In the genomic region with DNA sequence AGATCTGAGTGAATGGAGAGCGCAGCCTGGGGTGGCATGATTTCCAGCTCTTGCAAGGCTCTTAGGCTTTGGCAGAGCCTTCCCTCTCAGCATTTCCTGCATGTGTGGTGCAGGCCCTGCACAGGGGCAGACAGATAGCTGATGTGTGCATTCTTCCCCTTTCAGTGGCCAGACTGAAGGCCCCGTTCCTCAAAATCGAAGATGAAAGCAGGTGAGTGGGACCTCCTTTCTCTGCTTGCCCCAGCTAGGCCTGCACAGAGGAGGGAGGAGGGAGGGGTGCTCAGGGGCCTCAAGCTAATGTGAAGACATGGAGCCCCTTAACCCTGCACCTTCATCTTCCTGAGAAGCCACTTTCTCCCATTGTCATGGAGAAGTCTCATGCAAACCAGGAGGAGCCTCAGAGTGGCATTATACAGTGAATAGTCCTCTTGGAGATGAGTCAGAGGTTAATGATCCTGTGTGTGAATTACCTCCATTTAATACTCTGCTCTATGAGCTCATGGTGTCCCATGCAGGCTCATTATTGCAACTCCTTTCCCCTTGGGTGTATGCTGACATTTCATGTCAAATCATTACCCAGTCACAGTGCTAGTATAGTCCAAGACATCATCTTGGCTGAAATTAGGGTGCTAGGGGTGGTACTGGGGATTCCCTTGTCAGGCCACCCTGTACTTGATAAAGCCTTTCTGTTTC, we compare ENCODE assay signal across 14 cellular contexts. TPM values are rescaled to one million over a fixed set of nuclear protein-coding genes. Genes with fewer than 3 reads are reported as not detected.
DNase-seq lines count a peak whose midpoint lies in the region; ATAC-seq and TF ChIP-seq lines count a peak whose summit lies in the region.
"Had no signal": no experiment of that assay in that cellular context is flagged by ENCODE, and none has a peak within 500 bp of the region (broad histone marks: within the 10 kb centered on the region; RNA-seq: fewer than 3 reads in every experiment).

No MANE protein-coding gene starts in this region.

- no peak for TF ChIP-seq POLR2A in sigmoid colon (IDR thresholded peaks at IDR 0.05)

- POLR2A ChIA-PET in HEK293 (lab: Yijun Ruan, JAX), result interaction anchor here (1.0 kb wide), 1 partner anchor 30 kb away, joined by 3 read pairs; a partner anchor contains a TSS

- no peak for TF ChIP-seq EP300 in sigmoid colon (IDR thresholded peaks at IDR 0.05)

- no peaks in the 10 kb centered on the region for H3K9me3 ChIP-seq in HEK293 (ENCODE audit: control insufficient read depth, insufficient read depth, low read depth, low read length)
- H3K9me3 ChIP-seq in sigmoid colon, result no peaks in the 10 kb centered on the region
- H3K9me3 ChIP-seq in upper lobe of right lung, result no peaks in the 10 kb centered on the region
- H3K9me3 ChIP-seq: suprapubic skin had no signal

- WGBS in sigmoid colon, 2 donors, result 84 to 96% methylated on average over 3 of the region's 3 CpGs

- H3K27me3 ChIP-seq in sigmoid colon (no peaks in the 10 kb centered on the region), upper lobe of right lung (no peaks in the 10 kb centered on the region)
- H3K27me3 ChIP-seq: suprapubic skin had no signal

- no peak overlapping the region for H3K27ac ChIP-seq in HEK293 (ENCODE audit: extremely low read depth, low read depth, low read length)
- H3K27ac ChIP-seq in sigmoid colon, result no peak overlapping the region
- H3K27ac ChIP-seq in upper lobe of right lung, result no peak overlapping the region
- H3K27ac ChIP-seq: C4-2B, suprapubic skin had no signal

- DNase-seq in GM10266 (ENCODE audit: extremely low spot score) (peak; percentile 55), amniotic epithelial cell (ENCODE audit: low read depth) (peak; percentile 2), kidney tubule cell (ENCODE audit: low spot score) (peak; percentile 82), sigmoid colon (no peak), hippocampal formation (lab: John Stamatoyannopoulos, UW) (no peak), upper lobe of right lung (no peak)
- DNase-seq: activated naive CD4-positive, alpha-beta T cell treated with anti-CD3 and anti-CD28 coated beads, Interleukin-2, amount 50 U/mL, for 16 hours; GDM1; kidney; NCI-H1092 treated with DMSO at 0.1 percent for 48 hours had no signal

- CTCF ChIA-PET in HEK293 (lab: Yijun Ruan, JAX), result no interaction called here

- H3K4me1 ChIP-seq in HEK293 (ENCODE audit: control insufficient read depth, insufficient read depth, low read length) (no peaks in the 10 kb centered on the region), sigmoid colon (no peaks in the 10 kb centered on the region), upper lobe of right lung (no peaks in the 10 kb centered on the region)
- H3K4me1 ChIP-seq: suprapubic skin had no signal

- H3K36me3 ChIP-seq in HEK293 (ENCODE audit: control insufficient read depth in 2 of 2, insufficient read depth in 1 of 2, low read length in 2 of 2), result peaks cover 17 to 88% of the 10 kb centered on the region in 2 experiments
- peaks cover 0 to 19% (median 0%) of the 10 kb centered on the region in 4 donors for H3K36me3 ChIP-seq in sigmoid colon
- no peaks in the 10 kb centered on the region for H3K36me3 ChIP-seq in upper lobe of right lung

- intact Hi-C loops in sigmoid colon (cut with DNase I) (no loop called here), upper lobe of right lung (cut with DNase I) (no loop called here)

- H3K4me3 ChIP-seq in HEK293 (ENCODE audit: low read depth, low read length) (no peak overlapping the region), sigmoid colon (no peak overlapping the region), upper lobe of right lung (no peak overlapping the region)
- H3K4me3 ChIP-seq: suprapubic skin had no signal

- no peak for TF ChIP-seq CTCF in GM10266 (IDR thresholded peaks at IDR 0.05; ENCODE audit: control insufficient read depth, insufficient read depth, low read depth, missing control alignments)
- TF ChIP-seq CTCF in HEK293 (tag by site-specific recombination; IDR thresholded peaks at IDR 0.05), result no peak
- no peak for TF ChIP-seq CTCF in sigmoid colon (IDR thresholded peaks at IDR 0.05)
- no peak for TF ChIP-seq CTCF in upper lobe of right lung (IDR thresholded peaks at IDR 0.05)

- ATAC-seq in upper lobe of right lung (no peak), GM19328 (IDR thresholded peaks at IDR 0.05; ENCODE audit: unreplicated experiment) (no peak)

TF ChIP-seq in HEK293, 187 proteins besides CTCF, POLR2A, EP300 and RAD21:
- TF ChIP-seq PRDM1 (tag by site-specific recombination; IDR thresholded peaks at IDR 0.05), result peak; percentile 9; the same call in 1 of the 2 replicates
- TF ChIP-seq SP7 (tag by site-specific recombination; IDR thresholded peaks at IDR 0.05), result peak; percentile 47; the same call in 1 of the 2 replicates
- TF ChIP-seq ZNF16 (tag by site-specific recombination; IDR thresholded peaks at IDR 0.05; ENCODE audit: low read depth), result no peak
- no peak for TF ChIP-seq ZNF785 (tag by site-specific recombination; IDR thresholded peaks at IDR 0.05)
- TF ChIP-seq ZBTB17 (tag by site-specific recombination; IDR thresholded peaks at IDR 0.05), result 0 out of 2 replicates have a peak, but pooled peaks have one; percentile 24
- TF ChIP-seq, protein P1, sequence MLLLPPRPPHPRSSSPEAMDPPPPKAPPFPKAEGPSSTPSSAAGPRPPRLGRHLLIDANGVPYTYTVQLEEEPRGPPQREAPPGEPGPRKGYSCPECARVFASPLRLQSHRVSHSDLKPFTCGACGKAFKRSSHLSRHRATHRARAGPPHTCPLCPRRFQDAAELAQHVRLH (tag by site-specific recombination; IDR thresholded peaks at IDR 0.05), result no peak
- TF ChIP-seq ZNF394 (tag by site-specific recombination; IDR thresholded peaks at IDR 0.05; ENCODE audit: borderline replicate concordance), result 0 out of 2 replicates have a peak, but pooled peaks have one; percentile 27
- no peak for TF ChIP-seq GLI4 (tag by site-specific recombination; IDR thresholded peaks at IDR 0.05)
- TF ChIP-seq ZBTB21 (tag by site-specific recombination; IDR thresholded peaks at IDR 0.05), result peak; percentile 55; the same call in 1 of the 2 replicates
- TF ChIP-seq ZNF114 (tag by site-specific recombination; IDR thresholded peaks at IDR 0.05), result no peak
- peak; percentile 36; the same call in 1 of the 2 replicates for TF ChIP-seq ZNF660 (tag by site-specific recombination; IDR thresholded peaks at IDR 0.05)
- peak; percentile 62; the same call in 1 of the 2 replicates for TF ChIP-seq ZNF366 (tag by site-specific recombination; conservative IDR thresholded peaks at IDR 0.05)
- peak; percentile 88 for TF ChIP-seq ZNF629 (tag by site-specific recombination; IDR thresholded peaks at IDR 0.05)
- TF ChIP-seq, protein P2, sequence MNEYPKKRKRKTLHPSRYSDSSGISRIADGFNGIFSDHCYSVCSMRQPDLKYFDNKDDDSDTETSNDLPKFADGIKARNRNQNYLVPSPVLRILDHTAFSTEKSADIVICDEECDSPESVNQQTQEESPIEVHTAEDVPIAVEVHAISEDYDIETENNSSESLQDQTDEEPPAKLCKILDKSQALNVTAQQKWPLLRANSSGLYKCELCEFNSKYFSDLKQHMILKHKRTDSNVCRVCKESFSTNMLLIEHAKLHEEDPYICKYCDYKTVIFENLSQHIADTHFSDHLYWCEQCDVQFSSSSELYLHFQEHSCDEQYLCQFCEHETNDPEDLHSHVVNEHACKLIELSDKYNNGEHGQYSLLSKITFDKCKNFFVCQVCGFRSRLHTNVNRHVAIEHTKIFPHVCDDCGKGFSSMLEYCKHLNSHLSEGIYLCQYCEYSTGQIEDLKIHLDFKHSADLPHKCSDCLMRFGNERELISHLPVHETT (tag by site-specific recombination; IDR thresholded peaks at IDR 0.05), result 0 out of 2 replicates have a peak, but pooled peaks have one; percentile 28
- 0 out of 2 replicates have a peak, but pooled peaks have one; percentile 18 for TF ChIP-seq ZEB2 (tag by site-specific recombination; IDR thresholded peaks at IDR 0.05)

RNA-seq across cellular contexts. Expression of a gene that starts 20.4 kb away (rescaled TPM):
- total RNA-seq in sigmoid colon, result 1 to 10 TPM; 1.8 to 3.3 (median 3.2) TPM
- under 1 TPM in 2 of 3 donors, not detected in 1; under 0.01 to 0.61 TPM for polyA plus RNA-seq in sigmoid colon
- total RNA-seq in upper lobe of right lung, result 0.43 TPM

RNA-seq across cellular contexts. Expression of a gene that starts 29.9 kb away (rescaled TPM):
- 1 to 10 TPM; 3.5 to 5.2 (median 4.8) TPM for total RNA-seq in sigmoid colon
- 1 to 10 TPM in 2 of 3 donors, under 1 TPM in 1; 0.60 to 7.8 (median 1.2) TPM for polyA plus RNA-seq in sigmoid colon
- total RNA-seq in upper lobe of right lung, result 4.5 TPM

RNA-seq across cellular contexts. Expression of a gene that starts 48.8 kb away (rescaled TPM):
- total RNA-seq in sigmoid colon (10 to 100 TPM; 14.3 to 20.8 (median 15.8) TPM), upper lobe of right lung (18.8 TPM)
- 10 to 100 TPM; 10.2 to 14.9 (median 14.3) TPM for polyA plus RNA-seq in sigmoid colon

Comparison
In these comparisons a context has a peak if more than half of its experiments do, and no peak if none do; other contexts are left out.
1. DNase-seq: peak in GM10266 (single experiment), amniotic epithelial cell (single experiment) and kidney tubule cell (single experiment); none in sigmoid colon (single experiment), hippocampal formation (0 of 2) and upper lobe of right lung (single experiment).